In the genomic region with DNA sequence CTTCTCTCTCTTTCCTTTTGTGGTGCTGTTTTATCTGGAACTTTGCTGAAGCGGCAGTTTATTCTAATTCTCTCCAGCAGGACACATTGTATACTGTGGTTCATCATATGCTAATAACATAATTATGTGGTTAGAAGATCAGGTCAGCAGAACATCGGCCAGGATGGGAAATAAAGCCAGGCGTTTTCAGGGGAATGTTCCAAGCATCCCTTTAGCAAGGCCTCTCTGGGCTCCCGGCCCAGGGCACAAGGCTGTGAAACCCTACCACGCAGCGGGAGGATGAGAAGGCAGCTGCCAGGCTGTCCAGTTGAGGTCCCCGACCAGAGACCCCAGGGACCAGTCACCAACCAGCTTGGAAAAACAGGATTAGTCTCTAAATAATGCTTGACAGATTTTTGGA, we compare ENCODE assay signal across 26 cellular contexts.
A peak's percentile ranks its signal among the peaks of the same experiment; 100 is the strongest.
DNase-seq lines count a peak whose midpoint lies in the region; ATAC-seq and TF ChIP-seq lines count a peak whose summit lies in the region.
"Had no signal": no experiment of that assay in that cellular context is flagged by ENCODE, and none has a peak within 500 bp of the region (broad histone marks: within the 10 kb centered on the region; RNA-seq: fewer than 3 reads in every experiment).

No MANE protein-coding gene starts in this region.

- peaks cover 3% of the 10 kb centered on the region for H3K9me3 Mint-ChIP-seq in nephron
- peaks cover 3 to 16% (median 8%) of the 10 kb centered on the region in 5 donors for H3K9me3 Mint-ChIP-seq in CD8-positive, alpha-beta memory T cell
- H3K9me3 Mint-ChIP-seq: activated CD8-positive, alpha-beta T cell treated with anti-CD3 and anti-CD28 coated beads for 36 hours had no signal

- H3K36me3 ChIP-seq in right atrium auricular region (no peaks in the 10 kb centered on the region), left ventricle myocardium inferior (no peaks in the 10 kb centered on the region), vagina (no peaks in the 10 kb centered on the region)
- no peaks in the 10 kb centered on the region for H3K36me3 ChIP-seq in CD8-positive, alpha-beta memory T cell (ENCODE audit: insufficient read depth, low read length)
- H3K36me3 ChIP-seq: tibial nerve had no signal

- H3K4me1 Mint-ChIP-seq in nephron, result peaks cover 32% of the 10 kb centered on the region
- H3K4me1 Mint-ChIP-seq in CD8-positive, alpha-beta memory T cell, result no peaks in the 10 kb centered on the region
- H3K4me1 Mint-ChIP-seq: activated B cell treated with CpG ODN at 0.5 μM for 24 hours had no signal

- POLR2A ChIA-PET in CD8-positive, alpha-beta memory T cell (lab: Charles Lee), result no interaction called here

- H3K27ac Mint-ChIP-seq in nephron, result peak overlapping the region; percentile 66 to 95 (median 92)
- no peak overlapping the region for H3K27ac Mint-ChIP-seq in CD8-positive, alpha-beta memory T cell
- H3K27ac Mint-ChIP-seq: activated B cell treated with CpG ODN at 0.5 μM for 24 hours; activated CD8-positive, alpha-beta T cell treated with anti-CD3 and anti-CD28 coated beads for 36 hours; CD8-positive, alpha-beta T cell; nephron progenitor cell; T-helper 2 cell treated with Interferon-gamma antibody and Interleukin-4, amounts not matched to agents 5 μg/mL and 100 μg/mL, for 36 hours had no signal

- TF ChIP-seq CTCF in right atrium auricular region (IDR thresholded peaks at IDR 0.05) (no peak), left ventricle myocardium inferior (IDR thresholded peaks at IDR 0.05; ENCODE audit: borderline replicate concordance) (no peak), nephron (IDR thresholded peaks at IDR 0.05; ENCODE audit: unreplicated experiment in 3 of 3) (no peak), vagina (IDR thresholded peaks at IDR 0.05) (peak in 1 of 3 experiments; percentile 12)

- H3K9me3 ChIP-seq in right atrium auricular region (no peaks in the 10 kb centered on the region), left ventricle myocardium inferior (replicated peaks) (no peaks in the 10 kb centered on the region), vagina (no peaks in the 10 kb centered on the region)
- H3K9me3 ChIP-seq in CD8-positive, alpha-beta memory T cell (ENCODE audit: low read length), result no peaks in the 10 kb centered on the region
- H3K9me3 ChIP-seq: tibial nerve had no signal

- no peaks in the 10 kb centered on the region for H3K36me3 Mint-ChIP-seq in nephron (ENCODE audit: low read depth)
- H3K36me3 Mint-ChIP-seq in CD8-positive, alpha-beta memory T cell, result no peaks in the 10 kb centered on the region
- H3K36me3 Mint-ChIP-seq: CD8-positive, alpha-beta T cell had no signal

- H3K27ac ChIP-seq in right atrium auricular region (peak overlapping the region in 1 of 2 donors; percentile 17), left ventricle myocardium inferior (replicated peaks) (peak overlapping the region; percentile 5), vagina (peak overlapping the region; percentile 77)
- no peak overlapping the region for H3K27ac ChIP-seq in CD8-positive, alpha-beta memory T cell (ENCODE audit: low read depth, low read length)
- H3K27ac ChIP-seq: 22Rv1 had no signal

- H3K4me3 Mint-ChIP-seq in nephron, result peak overlapping the region in 1 of 3 experiments; percentile 2
- no peak overlapping the region for H3K4me3 Mint-ChIP-seq in CD8-positive, alpha-beta memory T cell
- H3K4me3 Mint-ChIP-seq: activated B cell treated with CpG ODN at 0.5 μM for 24 hours; activated CD8-positive, alpha-beta T cell treated with anti-CD3 and anti-CD28 coated beads for 36 hours; CD8-positive, alpha-beta T cell; nephron progenitor cell; T-helper 2 cell treated with Interferon-gamma antibody and Interleukin-4, amounts not matched to agents 5 μg/mL and 100 μg/mL, for 36 hours had no signal

- H3K4me3 ChIP-seq in right atrium auricular region, result no peak overlapping the region
- H3K4me3 ChIP-seq in left ventricle myocardium inferior, result no peak overlapping the region
- H3K4me3 ChIP-seq in vagina, result no peak overlapping the region
- H3K4me3 ChIP-seq in CD8-positive, alpha-beta memory T cell (ENCODE audit: low read length), result no peak overlapping the region
- H3K4me3 ChIP-seq: GM12878, tibial nerve had no signal

- CTCF ChIA-PET in CD8-positive, alpha-beta memory T cell (lab: Charles Lee), result no interaction called here

- no peak for DNase-seq in Right ventricle myocardium inferior (ENCODE audit: missing footprints)
- no peak for DNase-seq in right atrium auricular region (ENCODE audit: low spot score)
- peak; percentile 32 for DNase-seq in left ventricle myocardium inferior
- no peak for DNase-seq in vagina (ENCODE audit: extremely low spot score in 2 of 2)
- no peak for DNase-seq in activated CD4-positive, alpha-beta T cell treated with anti-CD3 and anti-CD28 coated beads for 1 hour
- no peak for DNase-seq in CD8-positive, alpha-beta memory T cell
- DNase-seq: activated B cell treated with CpG ODN at 0.5 μM for 24 hours; activated CD8-positive, alpha-beta T cell treated with anti-CD3 and anti-CD28 coated beads for 36 hours; activated naive CD4-positive, alpha-beta T cell; CD8-positive, alpha-beta T cell; foreskin melanocyte; Kasumi-1; NCI-H1048; NCI-H1930; NCI-H226; NCI-H774; nephron progenitor cell; small intestine; stimulated activated CD4-positive, alpha-beta T cell treated with anti-CD3 and anti-CD28 coated beads, Interleukin-2, amount 100 ng/mL, for 24 hours; stimulated activated naive CD4-positive, alpha-beta T cell had no signal

- H3K27me3 ChIP-seq in right atrium auricular region, result no peaks in the 10 kb centered on the region
- H3K27me3 ChIP-seq in left ventricle myocardium inferior (ENCODE audit: low read depth), result no peaks in the 10 kb centered on the region
- H3K27me3 ChIP-seq in vagina, result no peaks in the 10 kb centered on the region
- H3K27me3 ChIP-seq in CD8-positive, alpha-beta memory T cell (ENCODE audit: insufficient read depth, low read length, poor library complexity, severe bottlenecking), result no peaks in the 10 kb centered on the region
- H3K27me3 ChIP-seq: tibial nerve had no signal

- no peak for TF ChIP-seq POLR2A in vagina (IDR thresholded peaks at IDR 0.05)

- intact Hi-C loops in Right ventricle myocardium inferior (cut with DNase I), result no loop called here
- intact Hi-C loops in left ventricle myocardium inferior (cut with micrococcal nuclease), result no loop called here
- intact Hi-C loops in vagina (cut with DNase I), result no loop called here

- H3K27me3 Mint-ChIP-seq in nephron (ENCODE audit: low read depth), result peaks cover 6% of the 10 kb centered on the region
- peaks cover 0 to 1% of the 10 kb centered on the region in 2 donors for H3K27me3 Mint-ChIP-seq in CD8-positive, alpha-beta memory T cell
- H3K27me3 Mint-ChIP-seq: activated B cell treated with CpG ODN at 0.5 μM for 24 hours; activated CD8-positive, alpha-beta T cell treated with anti-CD3 and anti-CD28 coated beads for 36 hours had no signal

- H3K4me1 ChIP-seq in right atrium auricular region (no peaks in the 10 kb centered on the region), left ventricle myocardium inferior (no peaks in the 10 kb centered on the region), vagina (peaks cover 11% of the 10 kb centered on the region)
- no peaks in the 10 kb centered on the region for H3K4me1 ChIP-seq in CD8-positive, alpha-beta memory T cell (ENCODE audit: insufficient read depth, low read length)

- ATAC-seq in Right ventricle myocardium inferior (peak; percentile 63), GM21447 (IDR thresholded peaks at IDR 0.05; ENCODE audit: unreplicated experiment) (no peak)
- ATAC-seq: activated CD8-positive, alpha-beta T cell treated with anti-CD3 and anti-CD28 coated beads for 36 hours; CD8-positive, alpha-beta T cell; GM12878 had no signal

Comparison
In these comparisons a context has a peak if more than half of its experiments do, and no peak if none do; other contexts are left out.
1. H3K27ac Mint-ChIP-seq: peak in nephron (3 of 3); none in CD8-positive, alpha-beta memory T cell (0 of 8).